In the genomic region with DNA sequence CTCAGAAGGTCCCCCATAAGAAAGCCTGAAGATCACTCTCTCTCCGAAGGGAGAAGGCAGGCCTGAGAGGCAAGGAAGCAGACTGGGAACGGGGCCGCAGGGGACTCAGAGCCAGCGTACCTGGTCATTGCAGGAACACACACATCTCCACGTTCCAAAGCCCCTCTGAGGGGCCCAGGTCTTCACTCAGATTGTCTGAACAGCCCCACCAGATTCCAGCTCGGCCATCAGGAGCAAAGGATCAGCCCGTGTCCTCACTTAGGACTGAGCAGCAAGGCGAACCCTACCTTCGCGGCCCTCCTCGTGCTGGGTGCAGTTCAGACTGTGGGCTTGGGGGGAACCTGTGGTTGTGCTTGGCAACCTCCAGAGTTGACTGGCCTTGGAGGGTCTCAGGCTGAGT, we compare ENCODE assay signal across 1 cellular context.
TF ChIP-seq lines count a peak whose summit lies in the region.

No MANE protein-coding gene starts in this region.

TF ChIP-seq in GM23338, 12 proteins besides CTCF, POLR2A, EP300 and RAD21 (continued from another document):
- no peak for TF ChIP-seq STAT1 (IDR thresholded peaks at IDR 0.05; ENCODE audit: unreplicated experiment)
